ENCODE assay signal across 8 cellular contexts in the genomic region with DNA sequence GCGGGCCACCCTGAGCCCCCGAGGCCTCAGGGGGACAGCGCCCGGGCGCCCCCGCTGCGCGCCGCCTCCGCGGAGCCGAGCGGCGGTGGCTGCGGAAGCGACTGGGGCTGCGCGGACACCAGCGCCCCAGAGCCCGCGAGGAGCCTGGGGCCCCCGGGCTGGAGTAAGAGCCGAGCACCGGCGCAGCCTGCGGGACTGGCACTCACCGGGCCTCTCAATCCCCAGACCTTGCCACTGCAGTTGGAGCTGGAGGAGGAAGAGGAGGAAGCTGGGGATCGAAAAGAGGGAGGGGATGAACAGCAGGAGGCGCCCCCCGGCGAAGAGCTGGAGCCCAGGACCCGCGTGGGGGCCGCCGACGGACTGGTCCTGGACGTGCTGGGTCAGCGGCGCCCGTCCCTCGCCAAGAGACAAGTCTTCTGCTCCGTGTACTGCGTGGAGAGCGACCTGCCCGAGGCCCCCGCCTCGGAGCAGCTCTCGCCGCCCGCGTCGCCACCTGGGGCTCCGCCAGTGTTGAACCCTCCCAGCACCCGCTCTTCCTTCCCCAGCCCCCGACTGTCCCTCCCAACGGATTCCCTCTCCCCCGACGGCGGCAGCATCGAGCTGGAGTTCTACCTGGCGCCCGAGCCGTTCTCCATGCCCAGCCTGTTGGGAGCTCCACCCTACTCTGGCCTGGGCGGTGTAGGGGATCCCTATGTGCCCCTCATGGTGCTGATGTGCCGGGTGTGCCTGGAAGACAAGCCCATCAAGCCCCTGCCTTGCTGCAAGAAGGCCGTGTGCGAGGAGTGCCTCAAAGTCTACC. TPM values are rescaled to one million over a fixed set of nuclear protein-coding genes. Genes with fewer than 3 reads are reported as not detected.
DNase-seq lines count a peak whose midpoint lies in the region; ATAC-seq and TF ChIP-seq lines count a peak whose summit lies in the region.

No MANE protein-coding gene starts in this region.

- peaks cover 0 to 3% (median 0%) of the 10 kb centered on the region in 8 donors for H3K9me3 Mint-ChIP-seq in CD4-positive, alpha-beta memory T cell

- H3K27me3 ChIP-seq in CD4-positive, alpha-beta memory T cell (ENCODE audit: insufficient read depth, low read length): no peaks in the 10 kb centered on the region
- H3K27me3 ChIP-seq in endocrine pancreas (ENCODE audit: control insufficient read depth, insufficient read depth, low read length): no peaks in the 10 kb centered on the region
- no peaks in the 10 kb centered on the region for H3K27me3 ChIP-seq in lower lobe of right lung (ENCODE audit: low read depth)
- H3K27me3 ChIP-seq in subcutaneous abdominal adipose tissue (ENCODE audit: control insufficient read depth in 5 of 5, insufficient read depth in 4 of 5, low read length in 5 of 5): no peaks in the 10 kb centered on the region

- H3K9me3 ChIP-seq in CD4-positive, alpha-beta memory T cell (ENCODE audit: control insufficient read depth in 1 of 2, low read length in 2 of 2): no peaks in the 10 kb centered on the region
- H3K9me3 ChIP-seq in endocrine pancreas (ENCODE audit: control insufficient read depth, low read length): no peaks in the 10 kb centered on the region
- no peaks in the 10 kb centered on the region for H3K9me3 ChIP-seq in lower lobe of right lung
- no peaks in the 10 kb centered on the region for H3K9me3 ChIP-seq in subcutaneous abdominal adipose tissue (ENCODE audit: control insufficient read depth in 5 of 5, low read length in 5 of 5)

- CTCF ChIA-PET in CD4-positive, alpha-beta memory T cell (lab: Charles Lee; ENCODE audit: partially characterized antibody): no interaction called here
- CTCF ChIA-PET in RWPE1 (lab: Yijun Ruan, JAX): interaction anchor here (0.7 to 1.5 kb wide), 3 partner anchors 24 to 191 kb away, joined by 3 to 7 read pairs (median 5); a partner anchor contains a TSS

- intact Hi-C loops in CD4-positive, alpha-beta memory T cell (cut with micrococcal nuclease): no loop called here
- intact Hi-C loops in lower lobe of right lung (cut with DNase I): no loop called here

- H3K27ac ChIP-seq in CD4-positive, alpha-beta memory T cell (ENCODE audit: low read depth, low read length): no peak overlapping the region
- H3K27ac ChIP-seq in RWPE1 (peak overlapping the region; percentile 97), lower lobe of right lung (peak overlapping the region; percentile 91), subcutaneous abdominal adipose tissue (ENCODE audit: low read depth, low read length) (peak overlapping the region; percentile 87)

- H3K27ac Mint-ChIP-seq in CD4-positive, alpha-beta memory T cell: no peak overlapping the region

- peak overlapping the region; percentile 43 to 76 (median 74) for H3K4me3 Mint-ChIP-seq in CD4-positive, alpha-beta memory T cell

- H3K36me3 Mint-ChIP-seq in CD4-positive, alpha-beta memory T cell: no peaks in the 10 kb centered on the region

- H3K36me3 ChIP-seq in CD4-positive, alpha-beta memory T cell (ENCODE audit: insufficient read depth, low read length): no peaks in the 10 kb centered on the region
- H3K36me3 ChIP-seq in endocrine pancreas (ENCODE audit: control insufficient read depth, insufficient read depth, low read length) (no peaks in the 10 kb centered on the region), lower lobe of right lung (peaks cover 3% of the 10 kb centered on the region), subcutaneous abdominal adipose tissue (ENCODE audit: control insufficient read depth in 5 of 5, insufficient read depth in 5 of 5, low read length in 5 of 5) (no peaks in the 10 kb centered on the region)

- no peak for DNase-seq in CD4-positive, alpha-beta memory T cell
- no peak for DNase-seq in RWPE1 (ENCODE audit: low spot score)
- DNase-seq in lower lobe of right lung: peak; percentile 64
- DNase-seq in stimulated activated naive CD4-positive, alpha-beta T cell (lab: John Stamatoyannopoulos, UW): no peak

- no peaks in the 10 kb centered on the region for H3K4me1 ChIP-seq in CD4-positive, alpha-beta memory T cell (ENCODE audit: insufficient read depth, low read length)
- H3K4me1 ChIP-seq in endocrine pancreas (ENCODE audit: control insufficient read depth, insufficient read depth, low read length): peaks cover 7% of the 10 kb centered on the region
- peaks cover 45% of the 10 kb centered on the region for H3K4me1 ChIP-seq in lower lobe of right lung
- H3K4me1 ChIP-seq in subcutaneous abdominal adipose tissue (ENCODE audit: control insufficient read depth in 5 of 5, insufficient read depth in 5 of 5, low read length in 5 of 5): peaks cover 2 to 51% (median 46%) of the 10 kb centered on the region in 5 donors

- TF ChIP-seq CTCF in RWPE1 (conservative IDR thresholded peaks at IDR 0.05; ENCODE audit: low read depth): no peak
- no peak for TF ChIP-seq CTCF in lower lobe of right lung (IDR thresholded peaks at IDR 0.05)

- ATAC-seq in GM19463 (IDR thresholded peaks at IDR 0.05; ENCODE audit: unreplicated experiment) (peak; percentile 29), lower lobe of right lung (peak; percentile 69), HG03521 (IDR thresholded peaks at IDR 0.05; ENCODE audit: unreplicated experiment) (no peak)

- H3K9ac ChIP-seq in endocrine pancreas (ENCODE audit: control insufficient read depth, insufficient read depth, low read length): peak overlapping the region; percentile 89
- H3K9ac ChIP-seq in subcutaneous abdominal adipose tissue (ENCODE audit: low read length in 5 of 5): peak overlapping the region; percentile 80 to 89 (median 87)

- H3K27me3 Mint-ChIP-seq in CD4-positive, alpha-beta memory T cell: peaks cover 26 to 35% of the 10 kb centered on the region in 2 donors

- H3K4me3 ChIP-seq in CD4-positive, alpha-beta memory T cell (ENCODE audit: low read length in 2 of 2): no peak overlapping the region
- H3K4me3 ChIP-seq in endocrine pancreas (ENCODE audit: control insufficient read depth, insufficient read depth, low read length): peak overlapping the region; percentile 74
- peak overlapping the region; percentile 90 for H3K4me3 ChIP-seq in lower lobe of right lung
- H3K4me3 ChIP-seq in subcutaneous abdominal adipose tissue (ENCODE audit: low read depth in 1 of 5, low read length in 5 of 5): peak overlapping the region; percentile 75 to 88 (median 84)

- H3K4me1 Mint-ChIP-seq in CD4-positive, alpha-beta memory T cell: peaks cover 8 to 23% (median 14%) of the 10 kb centered on the region in 4 donors

- POLR2A ChIA-PET in CD4-positive, alpha-beta memory T cell (lab: Charles Lee; ENCODE audit: partially characterized antibody): no interaction called here
- POLR2A ChIA-PET in RWPE1 (lab: Yijun Ruan, JAX; ENCODE audit: low non-redundant PET): no interaction called here

RNA-seq across cellular contexts. Expression of a gene that starts 0.6 kb away (rescaled TPM):
- under 1 TPM; 0.17 to 0.86 TPM for total RNA-seq in CD4-positive, alpha-beta memory T cell
- under 1 TPM; 0.03 to 0.06 TPM for polyA plus RNA-seq in CD4-positive, alpha-beta memory T cell
- 25.5 TPM for total RNA-seq in lower lobe of right lung

Comparison
In these comparisons a context has a peak if more than half of its experiments do, and no peak if none do; other contexts are left out.
1. H3K4me3 ChIP-seq: peak in endocrine pancreas (single experiment), lower lobe of right lung (single experiment) and subcutaneous abdominal adipose tissue (5 of 5); none in CD4-positive, alpha-beta memory T cell (0 of 2).
2. RNA of a gene that starts 0.6 kb away (total RNA-seq): 25.5 TPM in lower lobe of right lung (single experiment); 0.17 to 0.86 TPM in CD4-positive, alpha-beta memory T cell; every median in the first group is over 10 times any median in the second.